Comparison of ENCODE assay signal across 8 cellular contexts in genomic region chr1:201113451-201114244, GRCh38. TPM values are rescaled to one million over a fixed set of nuclear protein-coding genes. Genes with fewer than 3 reads are reported as not detected.
A peak's percentile ranks its signal among the peaks of the same experiment; 100 is the strongest.
DNase-seq lines count a peak whose midpoint lies in the region; ATAC-seq and TF ChIP-seq lines count a peak whose summit lies in the region.
"Had no signal": no experiment of that assay in that cellular context is flagged by ENCODE, and none has a peak within 500 bp of the region (broad histone marks: within the 10 kb centered on the region; RNA-seq: fewer than 3 reads in every experiment).

No MANE protein-coding gene starts in this region.

- H3K9me3 Mint-ChIP-seq in GM23338 = no peaks in the 10 kb centered on the region

- no peak overlapping the region for H3K27ac Mint-ChIP-seq in GM23338

- H3K36me3 ChIP-seq in GM23338 (ENCODE audit: insufficient read depth) = no peaks in the 10 kb centered on the region
- no peaks in the 10 kb centered on the region for H3K36me3 ChIP-seq in SJSA1
- peaks cover 6 to 15% (median 11%) of the 10 kb centered on the region in 3 donors for H3K36me3 ChIP-seq in skeletal muscle tissue (ENCODE audit: control insufficient read depth in 3 of 3, insufficient read depth in 3 of 3, low read length in 3 of 3)

- H3F3A ChIP-seq in GM23338 (replicated peaks; ENCODE audit: low read depth) = no peaks in the 10 kb centered on the region

- H3K27me3 ChIP-seq in GM23338 (ENCODE audit: insufficient read depth) = peaks cover 40% of the 10 kb centered on the region
- H3K27me3 ChIP-seq in SJSA1 (replicated peaks) = no peaks in the 10 kb centered on the region
- H3K27me3 ChIP-seq in skeletal muscle tissue (ENCODE audit: control insufficient read depth in 3 of 3, insufficient read depth in 3 of 3, low read length in 3 of 3) = no peaks in the 10 kb centered on the region

- ATAC-seq in GM23338 (peak; percentile 9), GM21447 (IDR thresholded peaks at IDR 0.05; ENCODE audit: unreplicated experiment) (no peak)

- peaks cover 2% of the 10 kb centered on the region; the same call in 2 of the 3 replicates for H3K4me1 Mint-ChIP-seq in GM23338

- peak overlapping the region; percentile 13 to 98 (median 67) for H3K9ac ChIP-seq in skeletal muscle tissue (ENCODE audit: low read depth in 1 of 3, low read length in 3 of 3)

- H3K4me1 ChIP-seq in GM23338 (ENCODE audit: insufficient read depth) (peaks cover 5% of the 10 kb centered on the region), SJSA1 (replicated peaks) (peaks cover 9% of the 10 kb centered on the region; the same call in 1 of the 2 replicates), skeletal muscle tissue (ENCODE audit: control insufficient read depth in 3 of 3, insufficient read depth in 3 of 3, low read length in 3 of 3) (peaks cover 35 to 51% (median 40%) of the 10 kb centered on the region in 3 donors)

- H3K36me3 Mint-ChIP-seq in GM23338 (ENCODE audit: low read depth) = no peaks in the 10 kb centered on the region

- no peaks in the 10 kb centered on the region for H3K9me2 ChIP-seq in GM23338 (ENCODE audit: insufficient read depth)

- no peaks in the 10 kb centered on the region for H3K79me2 ChIP-seq in GM23338 (replicated peaks; ENCODE audit: insufficient read depth)

- peak overlapping the region; percentile 94 for H3K4me2 ChIP-seq in GM23338

- peak overlapping the region; percentile 79 for H3K4me3 ChIP-seq in GM23338
- H3K4me3 ChIP-seq in SJSA1 = peak overlapping the region; percentile 48
- peak overlapping the region; percentile 66 for H3K4me3 ChIP-seq in fibroblast of villous mesenchyme (ENCODE audit: low read depth, low read length)
- H3K4me3 ChIP-seq in skeletal muscle tissue (ENCODE audit: low read length in 3 of 3) = peak overlapping the region; percentile 81 to 91 (median 87)

- no peak for TF ChIP-seq CTCF in GM23338 (conservative IDR thresholded peaks at IDR 0.05; ENCODE audit: low read depth in 2 of 2)
- TF ChIP-seq CTCF in fibroblast of villous mesenchyme (IDR thresholded peaks at IDR 0.05; ENCODE audit: insufficient read depth, low read depth, low read length) = no peak
- TF ChIP-seq CTCF in GM10266 (IDR thresholded peaks at IDR 0.05; ENCODE audit: control insufficient read depth, insufficient read depth, low read depth, missing control alignments) = no peak

- H3K9me3 ChIP-seq in SJSA1 (replicated peaks) = no peaks in the 10 kb centered on the region
- H3K9me3 ChIP-seq in skeletal muscle tissue (ENCODE audit: control insufficient read depth in 3 of 3, low read length in 3 of 3) = no peaks in the 10 kb centered on the region

- H3K27me3 Mint-ChIP-seq in GM23338 (ENCODE audit: insufficient read depth, low read depth, poor library complexity) = peaks cover 39% of the 10 kb centered on the region

- H4K20me1 ChIP-seq in GM23338 (replicated peaks; ENCODE audit: insufficient read depth) = no peaks in the 10 kb centered on the region

- DNase-seq in GM23338 (ENCODE audit: low spot score) (no peak), SJSA1 (ENCODE audit: low read depth in 1 of 2, low spot score in 2 of 2) (no peak), fibroblast of villous mesenchyme (ENCODE audit: low read depth) (no peak), GM10266 (ENCODE audit: extremely low spot score) (no peak), DMS79 treated with DMSO at 0.1 percent for 48 hours (lab: John Stamatoyannopoulos, UW) (no peak)

- H3K27ac ChIP-seq in GM23338 (ENCODE audit: low read depth) (no peak overlapping the region), SJSA1 (no peak overlapping the region), skeletal muscle tissue (ENCODE audit: low read depth, low read length) (peak overlapping the region; percentile 97)

- peak overlapping the region; percentile 99; the same call in 1 of the 2 replicates for H2AFZ ChIP-seq in GM23338

- H3K4me3 Mint-ChIP-seq in GM23338 = peak overlapping the region; percentile 75

TF ChIP-seq in GM23338, 12 proteins besides CTCF, POLR2A, EP300 and RAD21 (continues in another document):
- TF ChIP-seq ZNF331 (CRISPR knock-in tag; IDR thresholded peaks at IDR 0.05; ENCODE audit: low read depth) (no peak), EZH2 (IDR thresholded peaks at IDR 0.05; ENCODE audit: low read depth, unreplicated experiment) (no peak), ZNF114 (CRISPR knock-in tag; IDR thresholded peaks at IDR 0.05) (no peak), ZNF462 (CRISPR knock-in tag; IDR thresholded peaks at IDR 0.05) (no peak), STAT1 (IDR thresholded peaks at IDR 0.05; ENCODE audit: unreplicated experiment) (no peak), ETS1 (IDR thresholded peaks at IDR 0.05) (no peak), NANOG (IDR thresholded peaks at IDR 0.05; ENCODE audit: borderline replicate concordance) (no peak)

RNA-seq across cellular contexts. Expression of gene CACNA1S, which starts 1.4 kb away (rescaled TPM):
- 0.03 and 0.04 TPM in 2 replicates for total RNA-seq in GM23338 (2014; rRNA removed; shearing (Covaris generic))
- polyA plus RNA-seq in GM23338 (2016; fragmentation: Nextera tagmentation; extraction: Ambion mirVana) = not detected in 2 replicates
- not detected in 2 replicates for total RNA-seq in SJSA1 (2014; rRNA removed; shearing (Covaris generic))
- total RNA-seq in fibroblast of villous mesenchyme (not detected in 2 replicates), skeletal muscle tissue (43.3 TPM)
- polyA plus RNA-seq: esophagus had no signal

RNA-seq across cellular contexts. Expression of gene ASCL5, which starts 13.3 kb away (rescaled TPM):
- total RNA-seq in GM23338 (2014; rRNA removed; shearing (Covaris generic)) = 0.54 TPM in 1 of 2 replicates, not detected in the other
- not detected in 2 replicates for polyA plus RNA-seq in GM23338 (2016; fragmentation: Nextera tagmentation; extraction: Ambion mirVana)
- total RNA-seq in SJSA1 (2014; rRNA removed; shearing (Covaris generic)) = not detected in 2 replicates
- not detected in 2 replicates for total RNA-seq in fibroblast of villous mesenchyme
- total RNA-seq in skeletal muscle tissue = not detected
- polyA plus RNA-seq: esophagus had no signal

RNA-seq across cellular contexts. Expression of gene TMEM9, which starts 40.6 kb away (rescaled TPM):
- 109 and 147 TPM in 2 replicates for total RNA-seq in GM23338 (2014; rRNA removed; shearing (Covaris generic))
- 71.1 and 78.6 TPM in 2 replicates for polyA plus RNA-seq in GM23338 (2016; fragmentation: Nextera tagmentation; extraction: Ambion mirVana)
- total RNA-seq in SJSA1 (2014; rRNA removed; shearing (Covaris generic)) = 84.3 and 110 TPM in 2 replicates
- 41.2 and 52.2 TPM in 2 replicates for total RNA-seq in fibroblast of villous mesenchyme
- 50.1 TPM for total RNA-seq in skeletal muscle tissue

Comparison
In these comparisons a context has a peak if more than half of its experiments do, and no peak if none do; other contexts are left out.
1. RNA of gene CACNA1S, which starts 1.4 kb away (total RNA-seq): 43.3 TPM in skeletal muscle tissue (single experiment); 0.03 to 0.04 TPM in GM23338, not detected in SJSA1 and not detected in fibroblast of villous mesenchyme; every median in the first group is over 10 times any median in the second.
2. Peak in every context shown above with its lines, with median percentiles within 50 percentile points of each other: H3K4me3 ChIP-seq.